In the genomic region with DNA sequence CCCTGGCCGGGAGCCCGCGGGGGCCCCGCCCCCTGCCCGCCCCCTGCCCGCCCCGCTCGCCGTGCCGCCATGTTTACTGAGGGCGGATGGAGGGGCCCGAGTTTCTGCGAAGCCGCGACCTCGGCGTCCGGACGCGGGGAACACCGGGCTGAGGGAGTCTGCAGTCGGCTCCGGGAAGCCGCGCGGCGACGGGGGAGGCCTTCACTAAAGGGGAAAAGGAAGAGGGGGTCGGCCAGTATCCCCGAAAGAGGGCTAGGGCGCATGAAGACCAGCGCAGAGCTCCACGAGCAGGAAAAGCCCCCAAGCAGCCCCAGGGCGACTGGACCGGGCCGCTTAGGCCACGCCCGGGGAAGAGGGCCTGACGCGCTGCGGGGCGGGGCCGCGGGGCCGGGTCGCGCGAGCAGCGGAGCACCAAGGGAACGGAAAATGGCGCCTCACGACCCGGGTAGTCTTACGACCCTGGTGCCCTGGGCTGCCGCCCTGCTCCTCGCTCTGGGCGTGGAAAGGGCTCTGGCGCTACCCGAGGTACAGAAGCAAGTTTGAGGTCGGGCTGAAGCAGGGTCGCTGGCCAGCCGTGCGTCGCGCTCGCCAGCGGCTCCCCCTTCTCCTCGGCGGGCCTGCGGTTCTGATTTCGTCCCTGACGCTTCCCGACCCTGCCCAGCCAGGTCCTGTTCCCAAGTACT, we compare ENCODE assay signal across 8 cellular contexts. TPM values are rescaled to one million over a fixed set of nuclear protein-coding genes. Genes with fewer than 3 reads are reported as not detected.
A peak's percentile ranks its signal among the peaks of the same experiment; 100 is the strongest.
DNase-seq lines count a peak whose midpoint lies in the region; ATAC-seq and FAIRE-seq lines count a peak whose summit lies in the region.

Gene ATRAID, plus strand, starts transcription at position 99 of the 683 bp plus-strand sequence. Its CDS starts 328 bp downstream, at position 427.
Gene SLC5A6, minus strand, starts transcription at position 326 of the 683 bp plus-strand sequence. CDS start 4,618 bp downstream, outside the sequence.

- FAIRE-seq in GM18507 (lab: Jason Lieb, UNC): peak; percentile 64

- ATAC-seq in HG02970 (IDR thresholded peaks at IDR 0.05; ENCODE audit: low FRiP score, unreplicated experiment) (peak; percentile 69), left ventricle myocardium superior (peak; percentile 97)

- under 1% methylated on average over 73 of the region's 73 CpGs for WGBS in urinary bladder

- intact Hi-C loops in T-helper 2 cell treated with Interferon-gamma antibody and Interleukin-4, amounts not matched to agents 100 ng/mL and 5 ng/mL, for 36 hours (cut with micrococcal nuclease): loop anchor here (1.0 to 5.0 kb wide), 7 partner anchors 78 to 450 kb away; partner anchors contain the start of genes EIF2B4, GTF3C2, KHK and OST4
- intact Hi-C loops in left ventricle myocardium superior (cut with micrococcal nuclease): no loop called here

- H3K36me3 ChIP-seq in urinary bladder (ENCODE audit: insufficient read depth): no peaks in the 10 kb centered on the region

- DNase-seq in GM18507 (ENCODE audit: extremely low spot score, insufficient read length, low read depth) (peak; percentile 87), NCI-H187 treated with DMSO at 0.1 percent for 48 hours (lab: John Stamatoyannopoulos, UW) (peak; percentile 57), left ventricle myocardium superior (peak; percentile 94), pulmonary artery endothelial cell (ENCODE audit: low read depth, low spot score) (peak; percentile 56)

- H3K27ac ChIP-seq in angular gyrus (ENCODE audit: low read depth, low read length) (peak within 1 kb of the TSS; percentile 95), urinary bladder (ENCODE audit: low read depth) (peak within 1 kb of the TSS; percentile 96)

- H3K4me3 ChIP-seq in urinary bladder (ENCODE audit: low read depth, low read length): peak within 1 kb of the TSS; percentile 68

- no peaks in the 10 kb centered on the region for H3K4me1 ChIP-seq in urinary bladder (ENCODE audit: insufficient read depth)

RNA-seq across cellular contexts. Expression of gene ATRAID, which starts in this region (rescaled TPM):
- total RNA-seq in T-helper 2 cell treated with Interferon-gamma antibody and Interleukin-4, amounts not matched to agents 100 ng/mL and 5 ng/mL, for 36 hours: 78.3 and 82.5 TPM in 2 replicates
- total RNA-seq in left ventricle myocardium superior: 112 TPM
- total RNA-seq in pulmonary artery endothelial cell: 97.0 and 127 TPM in 2 replicates
- total RNA-seq in urinary bladder: 134 TPM
- 174 TPM for polyA plus RNA-seq in urinary bladder

RNA-seq across cellular contexts. Expression of gene SLC5A6, which starts in this region (rescaled TPM):
- total RNA-seq in T-helper 2 cell treated with Interferon-gamma antibody and Interleukin-4, amounts not matched to agents 100 ng/mL and 5 ng/mL, for 36 hours: 48.5 and 54.4 TPM in 2 replicates
- 13.3 TPM for total RNA-seq in left ventricle myocardium superior
- 20.4 and 48.9 TPM in 2 replicates for total RNA-seq in pulmonary artery endothelial cell
- total RNA-seq in urinary bladder: 8.2 TPM
- 17.7 TPM for polyA plus RNA-seq in urinary bladder

Comparison
In these comparisons a context has a peak if more than half of its experiments do, and no peak if none do; other contexts are left out.
1. Peak in every context shown above with its lines: DNase-seq, ATAC-seq, H3K4me3 ChIP-seq and H3K27ac ChIP-seq.